Comparison of ENCODE assay signal across 8 cellular contexts in genomic region chr2:99491066-99491461, GRCh38. TPM values are rescaled to one million over a fixed set of nuclear protein-coding genes. Genes with fewer than 3 reads are reported as not detected.
A peak's percentile ranks its signal among the peaks of the same experiment; 100 is the strongest.
DNase-seq lines count a peak whose midpoint lies in the region; ATAC-seq, FAIRE-seq and TF ChIP-seq lines count a peak whose summit lies in the region.
"Not testable (repeated sequence)": the region's sequence is repeated elsewhere in the genome, so short reads cannot be mapped to it uniquely, and the experiment has no call there.

No MANE protein-coding gene starts in this region.

- not testable (repeated sequence) for TF ChIP-seq POLR2A in K562 (conservative IDR thresholded peaks at IDR 0.05)

- not testable (repeated sequence) for H2BK5ac ChIP-seq in mesenchymal stem cell (ENCODE audit: low read depth, low read length, poor library complexity, severe bottlenecking)

- not testable (repeated sequence) for ATAC-seq in CD4-positive, alpha-beta T cell (ENCODE audit: poor library complexity); K562

- H3K14ac ChIP-seq in mesenchymal stem cell (ENCODE audit: low read length in 2 of 2) = not testable (repeated sequence)

- not testable (repeated sequence) for H3K9me3 ChIP-seq in CD4-positive, alpha-beta T cell (ENCODE audit: control insufficient read depth, low read length); MM.1S (replicated peaks; ENCODE audit: insufficient read depth, low read length); K562 (replicated peaks; ENCODE audit: control insufficient read depth, insufficient read depth, low read depth, low read length); mesenchymal stem cell (ENCODE audit: control insufficient read depth, low read length); tibial artery

- not testable (repeated sequence) for H4K91ac ChIP-seq in mesenchymal stem cell (ENCODE audit: low read length)

- not testable (repeated sequence) for H3K9me1 ChIP-seq in K562 (ENCODE audit: control insufficient read depth, insufficient read depth, low read length)

- FAIRE-seq in K562 (lab: Jason Lieb, UNC) = not testable (repeated sequence)

- peak overlapping the region; percentile 88; the same call in 1 of the 2 replicates for H2AFZ ChIP-seq in MM.1S (ENCODE audit: low read length)
- H2AFZ ChIP-seq in K562 (ENCODE audit: low read depth, low read length) = peak overlapping the region; percentile 95
- H2AFZ ChIP-seq in mesenchymal stem cell (ENCODE audit: low read depth, low read length) = not testable (repeated sequence)

- H3K4me1 Mint-ChIP-seq in CD4-positive, alpha-beta T cell (ENCODE audit: low read depth) = peaks cover 33% of the 10 kb centered on the region
- peaks cover 19% of the 10 kb centered on the region for H3K4me1 Mint-ChIP-seq in activated CD4-positive, alpha-beta T cell treated with anti-CD3 and anti-CD28 coated beads, Interleukin-2, amount 10 ng/mL, durations not matched to agents 24 days and 14 days
- peaks cover 12% of the 10 kb centered on the region for H3K4me1 Mint-ChIP-seq in progenitor cell of endocrine pancreas (ENCODE audit: low read depth)

- not testable (repeated sequence) for H3K9me2 ChIP-seq in MM.1S (replicated peaks; ENCODE audit: insufficient read depth, low read length)

- H3K4ac ChIP-seq in mesenchymal stem cell (ENCODE audit: low read depth in 1 of 2, low read length in 2 of 2) = not testable (repeated sequence)

- H3K18ac ChIP-seq in mesenchymal stem cell (ENCODE audit: low read depth in 1 of 2, low read length in 2 of 2) = not testable (repeated sequence)

- not testable (repeated sequence) for H2BK120ac ChIP-seq in mesenchymal stem cell (ENCODE audit: low read depth, low read length)

- not testable (repeated sequence) for H4K20me1 ChIP-seq in MM.1S (ENCODE audit: insufficient read depth, low read length); K562 (replicated peaks; ENCODE audit: control insufficient read depth, insufficient read depth, low read length)

- H3K79me2 ChIP-seq in MM.1S (ENCODE audit: low read length) = peaks cover 32% of the 10 kb centered on the region
- H3K79me2 ChIP-seq in K562 (ENCODE audit: control insufficient read depth, insufficient read depth, low read length) = peaks cover 24% of the 10 kb centered on the region

- H2AK5ac ChIP-seq in mesenchymal stem cell (ENCODE audit: low read length, severe bottlenecking) = not testable (repeated sequence)

- not testable (repeated sequence) for TF ChIP-seq EP300 in K562 (IDR thresholded peaks at IDR 0.05; ENCODE audit: low read length)

- H3K4me2 ChIP-seq in MM.1S (ENCODE audit: low read depth, low read length) (peak overlapping the region; percentile 84; the same call in 1 of the 2 replicates), K562 (ENCODE audit: insufficient read depth, low read length) (peak overlapping the region; percentile 83; the same call in 1 of the 2 replicates)
- not testable (repeated sequence) for H3K4me2 ChIP-seq in mesenchymal stem cell (ENCODE audit: low read length, poor library complexity, severe bottlenecking)

- H3K79me1 ChIP-seq in mesenchymal stem cell (replicated peaks; ENCODE audit: low read length, poor library complexity, severe bottlenecking) = not testable (repeated sequence)

- H2BK15ac ChIP-seq in mesenchymal stem cell (ENCODE audit: low read depth, poor library complexity, severe bottlenecking) = not testable (repeated sequence)

- not testable (repeated sequence) for H3K9me3 Mint-ChIP-seq in CD4-positive, alpha-beta T cell; activated CD4-positive, alpha-beta T cell treated with anti-CD3 and anti-CD28 coated beads, Interleukin-2, amount 10 ng/mL, durations not matched to agents 24 days and 14 days; progenitor cell of endocrine pancreas (ENCODE audit: low read depth)

- H3K36me3 Mint-ChIP-seq in CD4-positive, alpha-beta T cell (ENCODE audit: low read depth) = peaks cover 10% of the 10 kb centered on the region
- H3K36me3 Mint-ChIP-seq in activated CD4-positive, alpha-beta T cell treated with anti-CD3 and anti-CD28 coated beads, Interleukin-2, amount 10 ng/mL, durations not matched to agents 24 days and 14 days (ENCODE audit: low read depth); progenitor cell of endocrine pancreas (ENCODE audit: insufficient read depth): not testable (repeated sequence)

- not testable (repeated sequence) for DNase-seq in CD4-positive, alpha-beta T cell; MM.1S; activated CD4-positive, alpha-beta T cell treated with anti-CD3 and anti-CD28 coated beads, Interleukin-2, amount 10 ng/mL, durations not matched to agents 24 days and 14 days; K562 (ENCODE audit: extremely low read depth in 1 of 4, low spot score in 3 of 4); mesenchymal stem cell; progenitor cell of endocrine pancreas (ENCODE audit: low spot score, unreplicated experiment); tibial artery
- DNase-seq in fibroblast of villous mesenchyme (ENCODE audit: low read depth) = peak; percentile 28

- BruUV-seq in K562 (replicated peaks; lab: Mats Ljungman, UMichigan) = not testable (repeated sequence)

- H3K27me3 Mint-ChIP-seq in CD4-positive, alpha-beta T cell; activated CD4-positive, alpha-beta T cell treated with anti-CD3 and anti-CD28 coated beads, Interleukin-2, amount 10 ng/mL, durations not matched to agents 24 days and 14 days: not testable (repeated sequence)
- peaks cover 13% of the 10 kb centered on the region for H3K27me3 Mint-ChIP-seq in progenitor cell of endocrine pancreas

- H3K4me3 ChIP-seq in MM.1S (ENCODE audit: low read length) (peak overlapping the region; percentile 81; the same call in 1 of the 2 replicates), fibroblast of villous mesenchyme (ENCODE audit: low read depth, low read length) (peak overlapping the region; percentile 90), mesenchymal stem cell (ENCODE audit: insufficient read depth in 1 of 2, low read depth in 1 of 2, low read length in 2 of 2) (peak overlapping the region in 1 of 2 experiments; percentile 99), tibial artery (peak overlapping the region; percentile 79 to 94)
- not testable (repeated sequence) for H3K4me3 ChIP-seq in K562

- POLR2A ChIA-PET in CD4-positive, alpha-beta T cell (lab: Charles Lee) = interaction anchor here (0.5 to 1.9 kb wide), 5 partner anchors 57 to 350 kb away, joined by 3 to 33 read pairs (median 6); partner anchors contain the start of genes C2orf15, EIF5B, LIPT1 and MITD1
- POLR2A ChIA-PET in K562 (lab: Yijun Ruan, JAX) = interaction anchor here (0.8 kb wide), 1 partner anchor 94 kb away, joined by 3 read pairs; no protein-coding TSS in a partner anchor

- CTCF ChIA-PET in CD4-positive, alpha-beta T cell (lab: Charles Lee) = interaction anchor here (1.5 to 1.9 kb wide), 3 partner anchors 41 to 350 kb away, joined by 5 to 11 read pairs (median 8); partner anchors contain the start of genes C2orf15, EIF5B and TXNDC9
- CTCF ChIA-PET in K562 (lab: Yijun Ruan, JAX; ENCODE audit: low intra/inter-chr PET ratio) = interaction anchor here (0.7 to 1.9 kb wide), 4 partner anchors 48 to 1794 kb away, joined by 3 to 9 read pairs (median 6); partner anchors contain the start of genes EIF5B and TXNDC9

- H4K8ac ChIP-seq in mesenchymal stem cell (ENCODE audit: low read length) = not testable (repeated sequence)

- H3K9ac ChIP-seq in MM.1S (ENCODE audit: low read length) (0 out of 2 replicates have a peak overlapping the region, but pooled peaks have one; percentile 58), mesenchymal stem cell (ENCODE audit: low read length) (peak overlapping the region; percentile 86)
- not testable (repeated sequence) for H3K9ac ChIP-seq in K562 (ENCODE audit: insufficient read depth in 1 of 2, low read depth in 2 of 2, low read length in 2 of 2)

- not testable (repeated sequence) for TF ChIP-seq CTCF in CD4-positive, alpha-beta T cell (IDR thresholded peaks at IDR 0.05); MM.1S (IDR thresholded peaks at IDR 0.05; ENCODE audit: low read length); K562 (IDR thresholded peaks at IDR 0.05 in 2 of 3, conservative IDR thresholded peaks at IDR 0.05 in 1 of 3; ENCODE audit: insufficient read depth in 2 of 3, low read depth in 1 of 3, low read length in 3 of 3); fibroblast of villous mesenchyme (IDR thresholded peaks at IDR 0.05; ENCODE audit: insufficient read depth, low read depth, low read length); progenitor cell of endocrine pancreas (IDR thresholded peaks at IDR 0.05; ENCODE audit: unreplicated experiment); tibial artery (IDR thresholded peaks at IDR 0.05)

- in situ Hi-C loops in K562 (cut with MboI) = not testable (repeated sequence)

- H3K27me3 ChIP-seq in CD4-positive, alpha-beta T cell (ENCODE audit: control insufficient read depth, insufficient read depth, low read length); MM.1S (replicated peaks; ENCODE audit: insufficient read depth, low read length); K562 (ENCODE audit: control insufficient read depth in 2 of 2, insufficient read depth in 2 of 2, low read length in 2 of 2); tibial artery: not testable (repeated sequence)
- H3K27me3 ChIP-seq in mesenchymal stem cell (ENCODE audit: control insufficient read depth in 1 of 2, insufficient read depth in 1 of 2, low read length in 2 of 2) = peaks cover 7 to 15% of the 10 kb centered on the region in 2 experiments

- not testable (repeated sequence) for H3K36me3 ChIP-seq in MM.1S (replicated peaks; ENCODE audit: insufficient read depth, low read length); K562 (ENCODE audit: control insufficient read depth, insufficient read depth, low read length); mesenchymal stem cell (ENCODE audit: control insufficient read depth in 1 of 2, insufficient read depth in 2 of 2, low read depth in 1 of 2, low read length in 2 of 2); tibial artery

- not testable (repeated sequence) for TF ChIP-seq RAD21 in K562 (CRISPR knock-in tag; conservative IDR thresholded peaks at IDR 0.05 in 1 of 2, IDR thresholded peaks at IDR 0.05 in 1 of 2)

- intact Hi-C loops in CD4-positive, alpha-beta T cell (cut with DNase I, micrococcal nuclease) = loop anchor here (2.0 to 5.0 kb wide), 6 partner anchors 52 to 1844 kb away; partner anchors contain the start of genes COX5B (in 1 of the 2), LIPT1 (in 1 of the 2) and TSGA10 (in 1 of the 2)
- intact Hi-C loops in activated CD4-positive, alpha-beta T cell treated with anti-CD3 and anti-CD28 coated beads, Interleukin-2, amount 10 ng/mL, durations not matched to agents 24 days and 14 days (cut with micrococcal nuclease) = loop anchor here (2.0 to 5.0 kb wide), 2 partner anchors 350 to 654 kb away; partner anchors contain the start of gene C2orf15
- intact Hi-C loops in K562 (cut with micrococcal nuclease) (loop anchor here (2.0 to 10.0 kb wide), 6 partner anchors 48 to 770 kb away; partner anchors contain the start of genes MITD1 and MRPL30), tibial artery (cut with DNase I; ENCODE audit: low total_unique reads) (loop anchor here (2.0 kb wide), 1 partner anchor 154 kb away; the partner anchor contains the start of genes EIF5B and TXNDC9)

- not testable (repeated sequence) for H3K23ac ChIP-seq in mesenchymal stem cell (ENCODE audit: low read length in 2 of 2)

- WGBS in K562 (ENCODE audit: insufficient coverage, low coverage, missing lambda C conversion rate) = 52% methylated on average over 11 of the region's 13 CpGs
- 87% methylated on average over 13 of the region's 13 CpGs for WGBS in mesenchymal stem cell

- peak overlapping the region; percentile 93 for H3K27ac Mint-ChIP-seq in CD4-positive, alpha-beta T cell
- H3K27ac Mint-ChIP-seq in activated CD4-positive, alpha-beta T cell treated with anti-CD3 and anti-CD28 coated beads, Interleukin-2, amount 10 ng/mL, durations not matched to agents 24 days and 14 days; progenitor cell of endocrine pancreas: not testable (repeated sequence)

- H3K27ac ChIP-seq in CD4-positive, alpha-beta T cell (ENCODE audit: low read depth, low read length) = peak overlapping the region; percentile 79
- not testable (repeated sequence) for H3K27ac ChIP-seq in MM.1S (ENCODE audit: low read length); K562 (ENCODE audit: extremely low read depth, low read depth, low read length); mesenchymal stem cell (ENCODE audit: low read length, poor library complexity, severe bottlenecking)
- H3K27ac ChIP-seq in tibial artery = peak overlapping the region; percentile 86 to 98

- H3K4me3 Mint-ChIP-seq in CD4-positive, alpha-beta T cell = peak overlapping the region; percentile 43
- peak overlapping the region; percentile 18 for H3K4me3 Mint-ChIP-seq in activated CD4-positive, alpha-beta T cell treated with anti-CD3 and anti-CD28 coated beads, Interleukin-2, amount 10 ng/mL, durations not matched to agents 24 days and 14 days
- peak overlapping the region; percentile 4 for H3K4me3 Mint-ChIP-seq in progenitor cell of endocrine pancreas (ENCODE audit: low read depth)

- not testable (repeated sequence) for H3K4me1 ChIP-seq in MM.1S (ENCODE audit: low read length); K562 (replicated peaks in 1 of 2; ENCODE audit: control insufficient read depth in 2 of 2, insufficient read depth in 2 of 2, low read length in 2 of 2); mesenchymal stem cell (ENCODE audit: control insufficient read depth, insufficient read depth, low read depth, low read length)
- H3K4me1 ChIP-seq in tibial artery = peaks cover 0 to 22% (median 11%) of the 10 kb centered on the region in 4 donors

- not testable (repeated sequence) for H2BK12ac ChIP-seq in mesenchymal stem cell (ENCODE audit: low read length in 2 of 2)

- H3F3A ChIP-seq in MM.1S (ENCODE audit: insufficient read depth, low read length) = not testable (repeated sequence)

RNA-seq across cellular contexts. Expression of gene REV1, which starts 1.2 kb away (rescaled TPM):
- 10 to 100 TPM; 39.8 TPM for total RNA-seq in CD4-positive, alpha-beta T cell
- 47.8 and 48.9 TPM in 2 replicates for total RNA-seq in activated CD4-positive, alpha-beta T cell treated with anti-CD3 and anti-CD28 coated beads, Interleukin-2, amount 10 ng/mL, durations not matched to agents 24 days and 14 days
- total RNA-seq in K562 (2011; cell fraction: chromatin; rRNA removed; ENCODE audit: low replicate concordance) = 166 and 445 TPM in 2 replicates
- total RNA-seq in K562 (2011; cell fraction: nucleolus; rRNA removed) = 58.7 and 92.5 TPM in 2 replicates
- 127 and 142 TPM in 2 replicates for total RNA-seq in K562 (2011; cell fraction: nucleoplasm; rRNA removed)
- 25.0 and 28.1 TPM in 2 replicates for total RNA-seq in K562 (2014; rRNA removed)
- total RNA-seq in K562 (2014; rRNA removed; fragmentation: Illumina TruSeq; extraction: Trizol) = 38.8 and 39.2 TPM in 2 replicates
- 38.1 and 41.8 TPM in 2 replicates for total RNA-seq in K562 (2015; rRNA removed; fragmentation: Illumina TruSeq; extraction: Trizol)
- total RNA-seq in K562 (2021) = 26.2 and 29.6 TPM in 2 replicates
- polyA plus RNA-seq in K562 (2011; rRNA removed) = 54.4 and 57.6 TPM in 2 replicates
- 12.8 and 14.4 TPM in 2 replicates for polyA plus RNA-seq in K562 (2011; cell fraction: cytosol; rRNA removed)
- polyA plus RNA-seq in K562 (2011; cell fraction: nucleus; rRNA removed) = 121 and 154 TPM in 2 replicates
- polyA plus RNA-seq in K562 (2012) = 18.1 and 29.5 TPM in 2 replicates
- 22.9 and 26.4 TPM in 2 replicates for polyA plus RNA-seq in K562 (2014; fragmentation: Illumina TruSeq; extraction: Trizol)
- polyA plus RNA-seq in K562 (2014; fragmentation: Nextera tagmentation; extraction: Ambion mirVana) = 10 to 100 TPM; 12.8 to 13.1 TPM
- 32.1 TPM in 2 replicates for polyA plus RNA-seq in K562 (2014; rRNA removed)
- 76.6 and 97.6 TPM in 2 replicates for polyA minus RNA-seq in K562 (2011; rRNA and poly(A)+ RNA removed)
- 15.8 and 18.6 TPM in 2 replicates for polyA minus RNA-seq in K562 (2011; cell fraction: cytosol; rRNA and poly(A)+ RNA removed)
- 75.8 and 139 TPM in 2 replicates for polyA minus RNA-seq in K562 (2011; cell fraction: nucleus; rRNA and poly(A)+ RNA removed)
- total RNA-seq in fibroblast of villous mesenchyme = 40.6 and 44.0 TPM in 2 replicates
- polyA plus RNA-seq in mesenchymal stem cell (2013, experiment 1 of 2) = 19.2 TPM
- 19.1 TPM for polyA plus RNA-seq in mesenchymal stem cell (2013, experiment 2 of 2)
- total RNA-seq in progenitor cell of endocrine pancreas = 45.6 and 53.7 TPM in 2 replicates
